Comparison of ENCODE assay signal across 8 cellular contexts in the genomic region with DNA sequence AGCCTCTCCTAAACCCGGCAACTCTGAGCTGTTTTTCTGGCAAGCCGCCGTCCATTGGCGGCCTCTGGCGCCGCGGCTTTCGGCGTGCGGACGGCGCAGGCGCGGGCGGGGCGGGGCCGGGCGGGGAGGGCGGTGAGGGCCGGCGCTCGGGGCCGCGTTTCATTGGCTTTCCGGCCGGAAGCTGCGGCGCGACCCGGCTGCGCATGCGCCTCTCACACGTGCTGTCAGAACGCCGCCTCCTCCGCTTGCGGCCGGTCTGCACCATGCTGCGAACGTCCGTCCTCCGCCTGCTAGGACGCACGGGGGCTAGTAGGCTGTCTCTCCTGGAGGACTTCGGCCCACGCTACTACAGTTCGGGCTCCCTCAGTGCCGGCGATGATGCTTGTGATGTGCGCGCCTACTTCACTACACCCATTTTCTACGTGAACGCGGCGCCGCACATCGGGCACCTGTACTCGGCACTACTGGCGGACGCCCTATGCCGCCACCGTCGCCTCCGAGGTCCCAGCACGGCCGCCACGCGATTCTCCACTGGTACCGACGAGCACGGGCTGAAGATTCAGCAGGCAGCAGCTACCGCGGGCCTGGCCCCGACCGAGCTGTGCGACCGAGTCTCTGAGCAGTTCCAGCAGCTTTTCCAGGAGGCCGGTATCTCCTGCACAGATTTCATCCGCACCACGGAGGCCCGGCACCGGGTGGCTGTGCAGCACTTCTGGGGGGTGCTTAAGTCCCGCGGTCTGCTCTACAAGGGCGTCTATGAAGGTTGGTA. TPM values are rescaled to one million over a fixed set of nuclear protein-coding genes. Genes with fewer than 3 reads are reported as not detected.
DNase-seq lines count a peak whose midpoint lies in the region; ATAC-seq and TF ChIP-seq lines count a peak whose summit lies in the region.

A gene (plus strand): TSS at position 227 of the 769 bp plus-strand sequence. CDS start 37 bp downstream, at position 264.

- peak within 1 kb of the TSS; percentile 100 for H2AFZ ChIP-seq in SK-N-SH (ENCODE audit: low read depth)

- TF ChIP-seq POLR2A in NB4 (IDR thresholded peaks at IDR 0.05; ENCODE audit: extremely low read depth, insufficient read length) (peak; percentile 86), testis (IDR thresholded peaks at IDR 0.05) (no peak)

- H3K9me2 ChIP-seq in SK-N-SH = no peaks in the 10 kb centered on the region

- intact Hi-C loops in testis (cut with DNase I; ENCODE audit: low total_unique reads) = no loop called here

- POLR2A ChIA-PET in SK-N-SH (lab: Yijun Ruan, JAX) = interaction anchor here (0.5 to 1.4 kb wide), 2 partner anchors 206 to 1368 kb away, joined by 3 to 5 read pairs; a partner anchor contains a TSS

- H3K4me3 ChIP-seq in GM08714 (ENCODE audit: low read length) (peak within 1 kb of the TSS; percentile 92), NB4 (ENCODE audit: low read depth, low read length) (peak within 1 kb of the TSS; percentile 93), SK-N-SH (ENCODE audit: low read depth in 2 of 2, low read length in 1 of 2) (peak within 1 kb of the TSS; percentile 94 to 97), testis (peak within 1 kb of the TSS; percentile 80 to 86)

- TF ChIP-seq EP300 in SK-N-SH (IDR thresholded peaks at IDR 0.05; ENCODE audit: borderline replicate concordance in 1 of 2, low read depth in 1 of 2, low read length in 1 of 2) = no peak

- H3K27ac ChIP-seq in SK-N-SH (ENCODE audit: low read depth in 2 of 2, low read length in 1 of 2) (peak within 1 kb of the TSS; percentile 65 to 95), testis (peak within 1 kb of the TSS; percentile 80 to 83)

- H3K4me2 ChIP-seq in SK-N-SH = peak within 1 kb of the TSS; percentile 96

- peaks cover 5% of the 10 kb centered on the region for H3F3A ChIP-seq in SK-N-SH (replicated peaks; ENCODE audit: insufficient read depth)

- H3K27me3 ChIP-seq in SK-N-SH (ENCODE audit: insufficient read depth) (no peaks in the 10 kb centered on the region), testis (no peaks in the 10 kb centered on the region)

- peaks cover 8 to 18% of the 10 kb centered on the region in 2 experiments; a peak in 3 of 4 replicates for H3K4me1 ChIP-seq in SK-N-SH (ENCODE audit: control insufficient read depth in 1 of 2, insufficient read depth in 2 of 2, low read depth in 1 of 2, low read length in 1 of 2)
- peaks cover 19% of the 10 kb centered on the region for H3K4me1 ChIP-seq in testis

- CTCF ChIA-PET in SK-N-SH (lab: Yijun Ruan, JAX) = interaction anchor here (1.0 to 1.8 kb wide), 4 partner anchors 59 to 591 kb away, joined by 3 to 4 read pairs (median 4); no protein-coding TSS in a partner anchor

- 0% methylated on average over 21 of the region's 85 CpGs for WGBS in SK-N-SH (ENCODE audit: low lambda C conversion rate)
- 0 to 4% methylated on average over 9 to 72 of the region's 85 CpGs for WGBS in testis, 2 donors

- no peak; the same call in 1 of the 2 replicates for TF ChIP-seq RAD21 in SK-N-SH (IDR thresholded peaks at IDR 0.05; ENCODE audit: low read length)

- peak within 1 kb of the TSS; percentile 63; the same call in 1 of the 2 replicates for H3K9ac ChIP-seq in SK-N-SH

- H3K36me3 ChIP-seq in SK-N-SH (replicated peaks in 1 of 2; ENCODE audit: control insufficient read depth in 1 of 2, insufficient read depth in 2 of 2, low read length in 1 of 2) (peaks cover 0 to 11% of the 10 kb centered on the region in 2 experiments), testis (ENCODE audit: low read depth, missing control alignments) (no peaks in the 10 kb centered on the region)

- H3K79me2 ChIP-seq in SK-N-SH (ENCODE audit: insufficient read depth) = peaks cover 43% of the 10 kb centered on the region

- H3K9me3 ChIP-seq in SK-N-SH (no peaks in the 10 kb centered on the region), testis (no peaks in the 10 kb centered on the region)

- TF ChIP-seq CTCF in NB4 (IDR thresholded peaks at IDR 0.05; ENCODE audit: low read depth, low read length) (no peak), SK-N-SH (IDR thresholded peaks at IDR 0.05) (no peak), testis (IDR thresholded peaks at IDR 0.05) (no peak)

- H4K20me1 ChIP-seq in SK-N-SH (ENCODE audit: insufficient read depth) = 0 out of 2 replicates have a peak, but pooled peaks cover 5% of the 10 kb centered on the region

- ATAC-seq in HG02571 (IDR thresholded peaks at IDR 0.05; ENCODE audit: unreplicated experiment) = peak; percentile 85

- peak; percentile 96 for DNase-seq in NB4 (ENCODE audit: low read depth)
- peak; percentile 98 for DNase-seq in SK-N-SH
- DNase-seq in activated naive CD4-positive, alpha-beta T cell treated with anti-CD3 and anti-CD28 coated beads, Interleukin-2, amount 50 U/mL, for 16 hours = peak; percentile 93
- DNase-seq in globus pallidus (ENCODE audit: low spot score) = peak; percentile 89
- DNase-seq in occipital lobe (lab: John Stamatoyannopoulos, UW) = peak; percentile 89
- DNase-seq in testis = peak; percentile 92

TF ChIP-seq in SK-N-SH, 30 proteins besides CTCF, POLR2A, EP300 and RAD21 (continues in another document):
- no peak for TF ChIP-seq SMC3 (IDR thresholded peaks at IDR 0.05; ENCODE audit: low read depth, low read length)
- peak; percentile 99 for TF ChIP-seq MXI1 (IDR thresholded peaks at IDR 0.05; ENCODE audit: low read depth, low read length)
- peak; percentile 44; the same call in 1 of the 2 replicates for TF ChIP-seq ELF1 (IDR thresholded peaks at IDR 0.05)
- TF ChIP-seq, protein P1, sequence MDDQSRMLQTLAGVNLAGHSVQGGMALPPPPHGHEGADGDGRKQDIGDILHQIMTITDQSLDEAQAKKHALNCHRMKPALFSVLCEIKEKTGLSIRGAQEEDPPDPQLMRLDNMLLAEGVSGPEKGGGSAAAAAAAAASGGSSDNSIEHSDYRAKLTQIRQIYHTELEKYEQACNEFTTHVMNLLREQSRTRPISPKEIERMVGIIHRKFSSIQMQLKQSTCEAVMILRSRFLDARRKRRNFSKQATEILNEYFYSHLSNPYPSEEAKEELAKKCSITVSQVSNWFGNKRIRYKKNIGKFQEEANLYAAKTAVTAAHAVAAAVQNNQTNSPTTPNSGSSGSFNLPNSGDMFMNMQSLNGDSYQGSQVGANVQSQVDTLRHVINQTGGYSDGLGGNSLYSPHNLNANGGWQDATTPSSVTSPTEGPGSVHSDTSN (IDR thresholded peaks at IDR 0.05) = no peak
- TF ChIP-seq TCF12 (IDR thresholded peaks at IDR 0.05) = no peak
- no peak for TF ChIP-seq TEAD4 (IDR thresholded peaks at IDR 0.05; ENCODE audit: borderline replicate concordance, insufficient read depth)
- TF ChIP-seq RFX5 (IDR thresholded peaks at IDR 0.05; ENCODE audit: low read length) = no peak
- TF ChIP-seq FOXM1 (IDR thresholded peaks at IDR 0.05; ENCODE audit: low read depth) = no peak
- TF ChIP-seq, protein P2, sequence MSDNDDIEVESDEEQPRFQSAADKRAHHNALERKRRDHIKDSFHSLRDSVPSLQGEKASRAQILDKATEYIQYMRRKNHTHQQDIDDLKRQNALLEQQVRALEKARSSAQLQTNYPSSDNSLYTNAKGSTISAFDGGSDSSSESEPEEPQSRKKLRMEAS (IDR thresholded peaks at IDR 0.05; ENCODE audit: low read depth) = peak; percentile 92
- TF ChIP-seq CHD2 (IDR thresholded peaks at IDR 0.05; ENCODE audit: low read length, partially characterized antibody) = no peak
- TF ChIP-seq GABPA (IDR thresholded peaks at IDR 0.05; ENCODE audit: low read depth) = peak; percentile 58
- peak; percentile 97 for TF ChIP-seq SIN3A (IDR thresholded peaks at IDR 0.05; ENCODE audit: borderline replicate concordance, low read depth, low read length)
- no peak for TF ChIP-seq RXRA (IDR thresholded peaks at IDR 0.05; ENCODE audit: borderline replicate concordance, low read depth)
- TF ChIP-seq POLR2AphosphoS5 (IDR thresholded peaks at IDR 0.05; ENCODE audit: low read depth, low read length) = peak; percentile 92
- TF ChIP-seq TAF1 (IDR thresholded peaks at IDR 0.05; ENCODE audit: borderline replicate concordance, low read depth, low read length) = peak; percentile 62; the same call in 1 of the 2 replicates
- TF ChIP-seq MEF2A (IDR thresholded peaks at IDR 0.05; ENCODE audit: borderline replicate concordance, low read depth) = no peak
- no peak for TF ChIP-seq RCOR1 (IDR thresholded peaks at IDR 0.05; ENCODE audit: low read length)
- TF ChIP-seq, protein P3, sequence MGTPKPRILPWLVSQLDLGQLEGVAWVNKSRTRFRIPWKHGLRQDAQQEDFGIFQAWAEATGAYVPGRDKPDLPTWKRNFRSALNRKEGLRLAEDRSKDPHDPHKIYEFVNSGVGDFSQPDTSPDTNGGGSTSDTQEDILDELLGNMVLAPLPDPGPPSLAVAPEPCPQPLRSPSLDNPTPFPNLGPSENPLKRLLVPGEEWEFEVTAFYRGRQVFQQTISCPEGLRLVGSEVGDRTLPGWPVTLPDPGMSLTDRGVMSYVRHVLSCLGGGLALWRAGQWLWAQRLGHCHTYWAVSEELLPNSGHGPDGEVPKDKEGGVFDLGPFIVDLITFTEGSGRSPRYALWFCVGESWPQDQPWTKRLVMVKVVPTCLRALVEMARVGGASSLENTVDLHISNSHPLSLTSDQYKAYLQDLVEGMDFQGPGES (IDR thresholded peaks at IDR 0.05; ENCODE audit: low read depth, low read length) = no peak
- no peak for TF ChIP-seq GATA2 (CRISPR knock-in tag; IDR thresholded peaks at IDR 0.05)

RNA-seq across cellular contexts. Expression of the gene that starts here (rescaled TPM):
- polyA plus RNA-seq in SK-N-SH (2012; rRNA removed) = 2.4 and 3.0 TPM in 2 replicates
- polyA plus RNA-seq in SK-N-SH (2012; cell fraction: cytosol; rRNA removed) = 1.9 and 2.7 TPM in 2 replicates
- polyA plus RNA-seq in SK-N-SH (2012; cell fraction: nucleus; rRNA removed) = 1.6 and 2.1 TPM in 2 replicates
- 12.5 TPM for total RNA-seq in occipital lobe
- total RNA-seq in testis = 1 to 10 TPM; 5.9 TPM
- 3.3 TPM for polyA plus RNA-seq in testis (ENCODE audit: insufficient read depth, low read depth, low replicate concordance)

Comparison
In these comparisons a context has a peak if more than half of its experiments do, and no peak if none do; other contexts are left out.
1. Peak in every context shown above with its lines: DNase-seq, ATAC-seq, H3K4me3 ChIP-seq and H3K27ac ChIP-seq.